Comparison of ENCODE assay signal across 22 cellular contexts in the genomic region with DNA sequence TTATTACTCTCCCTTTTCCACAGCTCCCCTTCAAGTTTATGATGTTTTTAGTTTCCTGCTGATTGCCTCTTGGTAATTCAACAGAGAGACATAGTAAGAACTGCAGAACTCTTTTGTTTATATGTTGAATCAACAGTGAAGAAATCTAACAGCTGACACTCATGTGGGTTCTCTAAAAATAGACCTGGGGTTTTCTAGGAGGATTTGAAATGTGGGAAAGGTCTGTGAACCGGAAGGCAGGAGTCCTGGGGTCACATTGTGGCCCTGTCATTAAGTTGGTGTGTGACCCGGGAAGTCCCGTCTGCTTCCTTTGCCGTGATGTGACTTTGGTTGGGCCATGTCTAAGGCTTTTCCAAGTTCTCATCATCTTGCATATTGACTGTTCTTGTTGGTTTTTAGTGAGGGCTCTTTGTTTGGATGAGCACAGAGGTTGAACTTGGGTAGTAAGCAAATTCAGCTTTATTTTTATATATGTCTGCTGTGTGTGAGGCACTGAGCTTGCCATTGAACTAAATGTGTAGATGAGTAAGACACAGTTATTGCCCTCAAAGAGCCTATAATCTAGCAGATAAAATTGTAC.
"Had no signal": no experiment of that assay in that cellular context is flagged by ENCODE, and none has a peak within 500 bp of the region (broad histone marks: within the 10 kb centered on the region; RNA-seq: fewer than 3 reads in every experiment).

No MANE protein-coding gene starts in this region.

- H3K36me3 Mint-ChIP-seq: activated CD4-positive, alpha-beta memory T cell treated with anti-CD3 and anti-CD28 coated beads for 36 hours; stimulated activated naive B cell treated with anti-CD40 and anti-IgM and Interleukin-4, amounts not matched to agents 10 μg/mL and 1 μg/mL and 100 μg/mL, for 72 hours had no signal

- H3K27ac Mint-ChIP-seq: activated CD4-positive, alpha-beta memory T cell treated with anti-CD3 and anti-CD28 coated beads for 36 hours; activated naive CD8-positive, alpha-beta T cell treated with anti-CD3 and anti-CD28 coated beads, Interleukin-2, amount 50 U/mL, for 24 hours; nephron; stimulated activated naive B cell treated with anti-CD40 and anti-IgM and Interleukin-4, amounts not matched to agents 10 μg/mL and 1 μg/mL and 100 μg/mL, for 72 hours; T-helper 1 cell treated with Interleukin-12 subunit alpha and Interleukin-12 subunit beta and Interleukin-4 antibody, amounts not matched to agents 30 μg/mL and 1 μg/mL, for 36 hours had no signal

- H3K27ac ChIP-seq: left ventricle myocardium inferior, right lobe of liver, transverse colon, vagina had no signal

- H3K9me3 ChIP-seq: left ventricle myocardium inferior, right lobe of liver, transverse colon, vagina had no signal

- H3K4me1 Mint-ChIP-seq: activated naive CD8-positive, alpha-beta T cell treated with anti-CD3 and anti-CD28 coated beads, Interleukin-2, amount 50 U/mL, for 24 hours; stimulated activated naive B cell treated with anti-CD40 and anti-IgM and Interleukin-4, amounts not matched to agents 10 μg/mL and 1 μg/mL and 100 μg/mL, for 72 hours had no signal

- H3K4me1 ChIP-seq: left ventricle myocardium inferior, right lobe of liver, transverse colon, vagina had no signal

- H3K9me3 Mint-ChIP-seq: activated CD4-positive, alpha-beta memory T cell treated with anti-CD3 and anti-CD28 coated beads for 36 hours; activated naive CD8-positive, alpha-beta T cell treated with anti-CD3 and anti-CD28 coated beads, Interleukin-2, amount 50 U/mL, for 24 hours; stimulated activated naive B cell treated with anti-CD40 and anti-IgM and Interleukin-4, amounts not matched to agents 10 μg/mL and 1 μg/mL and 100 μg/mL, for 72 hours; T-helper 1 cell treated with Interleukin-12 subunit alpha and Interleukin-12 subunit beta and Interleukin-4 antibody, amounts not matched to agents 30 μg/mL and 1 μg/mL, for 36 hours had no signal

- DNase-seq: activated CD4-positive, alpha-beta memory T cell treated with anti-CD3 and anti-CD28 coated beads for 36 hours; activated CD4-positive, alpha-beta T cell treated with anti-CD3 and anti-CD28 coated beads for 48 hours; activated gamma-delta T cell; activated naive CD4-positive, alpha-beta T cell treated with anti-CD3 and anti-CD28 coated beads, Interleukin-2, amount 50 U/mL, for 16 hours; activated naive CD8-positive, alpha-beta T cell treated with anti-CD3 and anti-CD28 coated beads, Interleukin-2, amount 50 U/mL, for 24 hours; cerebellar nuclear complex; erythroblast; glutamatergic neuron; hippocampal formation; left ventricle myocardium inferior; mammary epithelial cell; midbrain; right lobe of liver; small intestine; stimulated activated CD4-positive, alpha-beta T cell treated with anti-CD3 and anti-CD28 coated beads, Interleukin-15, amount 100 ng/mL, for 24 hours; stimulated activated CD8-positive, alpha-beta memory T cell treated with anti-CD3 and anti-CD28 coated beads, Interleukin-4, amount 100 ng/mL, for 48 hours; stimulated activated naive B cell treated with anti-CD40 and anti-IgM and Interleukin-4, amounts not matched to agents 10 μg/mL and 1 μg/mL and 100 μg/mL, for 72 hours; T1000; transverse colon had no signal

- H3K4me3 ChIP-seq: left ventricle myocardium inferior, right lobe of liver, transverse colon, vagina had no signal

- H3K36me3 ChIP-seq: left ventricle myocardium inferior, right lobe of liver, transverse colon, vagina had no signal

- H3K4me3 Mint-ChIP-seq: activated CD4-positive, alpha-beta memory T cell treated with anti-CD3 and anti-CD28 coated beads for 36 hours; activated naive CD8-positive, alpha-beta T cell treated with anti-CD3 and anti-CD28 coated beads, Interleukin-2, amount 50 U/mL, for 24 hours; nephron; stimulated activated naive B cell treated with anti-CD40 and anti-IgM and Interleukin-4, amounts not matched to agents 10 μg/mL and 1 μg/mL and 100 μg/mL, for 72 hours; T-helper 1 cell treated with Interleukin-12 subunit alpha and Interleukin-12 subunit beta and Interleukin-4 antibody, amounts not matched to agents 30 μg/mL and 1 μg/mL, for 36 hours had no signal

- ATAC-seq: activated naive CD8-positive, alpha-beta T cell treated with anti-CD3 and anti-CD28 coated beads, Interleukin-2, amount 50 U/mL, for 24 hours; right lobe of liver; stimulated activated naive B cell treated with anti-CD40 and anti-IgM and Interleukin-4, amounts not matched to agents 10 μg/mL and 1 μg/mL and 100 μg/mL, for 72 hours had no signal
